5 cellular contexts compared by ENCODE assay signal in the genomic region with DNA sequence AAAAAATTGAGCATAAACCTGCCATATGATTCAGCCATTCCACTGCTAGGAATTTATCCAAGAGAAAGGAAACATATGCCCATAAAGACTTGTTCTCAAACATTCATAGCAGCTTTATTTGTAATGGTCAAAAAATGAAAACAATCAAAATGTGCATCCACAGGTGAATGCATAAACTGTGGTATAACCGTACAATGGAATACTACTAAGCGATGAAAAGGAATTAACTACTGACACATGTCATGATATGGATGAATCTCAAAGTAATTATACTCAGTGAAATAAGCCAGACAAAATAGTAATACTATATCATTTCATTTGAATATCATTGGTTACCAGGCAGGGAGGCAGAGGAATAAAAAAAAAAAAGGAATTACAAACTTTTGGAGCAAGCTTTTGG.
A peak's percentile ranks its signal among the peaks of the same experiment; 100 is the strongest.
TF ChIP-seq lines count a peak whose summit lies in the region.

No MANE protein-coding gene starts in this region.

TF ChIP-seq in SK-N-SH treated with all-trans-retinoic acid at 6 μM for 48 hours, 23 proteins besides CTCF, POLR2A, EP300 and RAD21:
- no peak for TF ChIP-seq CSDC2 (CRISPR knock-in tag; IDR thresholded peaks at IDR 0.05)
- TF ChIP-seq ZNF8 (CRISPR knock-in tag; IDR thresholded peaks at IDR 0.05): peak; percentile 87
- no peak for TF ChIP-seq OSR1 (CRISPR knock-in tag; IDR thresholded peaks at IDR 0.05)
- TF ChIP-seq ZNF70 (CRISPR knock-in tag; IDR thresholded peaks at IDR 0.05): no peak
- TF ChIP-seq, protein P1, sequence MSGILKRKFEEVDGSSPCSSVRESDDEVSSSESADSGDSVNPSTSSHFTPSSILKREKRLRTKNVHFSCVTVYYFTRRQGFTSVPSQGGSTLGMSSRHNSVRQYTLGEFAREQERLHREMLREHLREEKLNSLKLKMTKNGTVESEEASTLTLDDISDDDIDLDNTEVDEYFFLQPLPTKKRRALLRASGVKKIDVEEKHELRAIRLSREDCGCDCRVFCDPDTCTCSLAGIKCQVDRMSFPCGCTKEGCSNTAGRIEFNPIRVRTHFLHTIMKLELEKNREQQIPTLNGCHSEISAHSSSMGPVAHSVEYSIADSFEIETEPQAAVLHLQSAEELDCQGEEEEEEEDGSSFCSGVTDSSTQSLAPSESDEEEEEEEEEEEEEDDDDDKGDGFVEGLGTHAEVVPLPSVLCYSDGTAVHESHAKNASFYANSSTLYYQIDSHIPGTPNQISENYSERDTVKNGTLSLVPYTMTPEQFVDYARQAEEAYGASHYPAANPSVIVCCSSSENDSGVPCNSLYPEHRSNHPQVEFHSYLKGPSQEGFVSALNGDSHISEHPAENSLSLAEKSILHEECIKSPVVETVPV (CRISPR knock-in tag; IDR thresholded peaks at IDR 0.05): no peak

TF ChIP-seq in SK-N-SH, 30 proteins besides CTCF, POLR2A, EP300 and RAD21 (continues in another document):
- no peak for TF ChIP-seq ELF1 (IDR thresholded peaks at IDR 0.05)
- TF ChIP-seq, protein P2, sequence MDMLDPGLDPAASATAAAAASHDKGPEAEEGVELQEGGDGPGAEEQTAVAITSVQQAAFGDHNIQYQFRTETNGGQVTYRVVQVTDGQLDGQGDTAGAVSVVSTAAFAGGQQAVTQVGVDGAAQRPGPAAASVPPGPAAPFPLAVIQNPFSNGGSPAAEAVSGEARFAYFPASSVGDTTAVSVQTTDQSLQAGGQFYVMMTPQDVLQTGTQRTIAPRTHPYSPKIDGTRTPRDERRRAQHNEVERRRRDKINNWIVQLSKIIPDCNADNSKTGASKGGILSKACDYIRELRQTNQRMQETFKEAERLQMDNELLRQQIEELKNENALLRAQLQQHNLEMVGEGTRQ (IDR thresholded peaks at IDR 0.05; ENCODE audit: borderline replicate concordance, low read depth, low read length): no peak
- TF ChIP-seq RCOR1 (IDR thresholded peaks at IDR 0.05; ENCODE audit: low read length): no peak
- TF ChIP-seq, protein P3, sequence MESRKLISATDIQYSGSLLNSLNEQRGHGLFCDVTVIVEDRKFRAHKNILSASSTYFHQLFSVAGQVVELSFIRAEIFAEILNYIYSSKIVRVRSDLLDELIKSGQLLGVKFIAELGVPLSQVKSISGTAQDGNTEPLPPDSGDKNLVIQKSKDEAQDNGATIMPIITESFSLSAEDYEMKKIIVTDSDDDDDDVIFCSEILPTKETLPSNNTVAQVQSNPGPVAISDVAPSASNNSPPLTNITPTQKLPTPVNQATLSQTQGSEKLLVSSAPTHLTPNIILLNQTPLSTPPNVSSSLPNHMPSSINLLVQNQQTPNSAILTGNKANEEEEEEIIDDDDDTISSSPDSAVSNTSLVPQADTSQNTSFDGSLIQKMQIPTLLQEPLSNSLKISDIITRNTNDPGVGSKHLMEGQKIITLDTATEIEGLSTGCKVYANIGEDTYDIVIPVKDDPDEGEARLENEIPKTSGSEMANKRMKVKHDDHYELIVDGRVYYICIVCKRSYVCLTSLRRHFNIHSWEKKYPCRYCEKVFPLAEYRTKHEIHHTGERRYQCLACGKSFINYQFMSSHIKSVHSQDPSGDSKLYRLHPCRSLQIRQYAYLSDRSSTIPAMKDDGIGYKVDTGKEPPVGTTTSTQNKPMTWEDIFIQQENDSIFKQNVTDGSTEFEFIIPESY (IDR thresholded peaks at IDR 0.05; ENCODE audit: borderline replicate concordance, low read depth): no peak

TF ChIP-seq in GM12891, 5 proteins besides CTCF, POLR2A, EP300 and RAD21:
- TF ChIP-seq POU2F2 (IDR thresholded peaks at IDR 0.05; ENCODE audit: low read depth, low read length) (no peak), TAF1 (IDR thresholded peaks at IDR 0.05; ENCODE audit: low read depth, low read length) (no peak)

TF ChIP-seq in HEK293, 187 proteins besides CTCF, POLR2A, EP300 and RAD21:
- peak; percentile 81; the same call in 1 of the 2 replicates for TF ChIP-seq ZNF146 (tag by site-specific recombination; IDR thresholded peaks at IDR 0.05)
- TF ChIP-seq ZNF292 (tag by site-specific recombination; IDR thresholded peaks at IDR 0.05; ENCODE audit: borderline replicate concordance, low read depth): no peak
TF ChIP-seq in HEK293: peak in this region for 1.

TF ChIP-seq in K562, 482 proteins besides CTCF, POLR2A, EP300 and RAD21:
- TF ChIP-seq NEUROD1 (IDR thresholded peaks at IDR 0.05; ENCODE audit: borderline replicate concordance, low read depth, low read length, partially characterized antibody): no peak
- TF ChIP-seq, protein P4, sequence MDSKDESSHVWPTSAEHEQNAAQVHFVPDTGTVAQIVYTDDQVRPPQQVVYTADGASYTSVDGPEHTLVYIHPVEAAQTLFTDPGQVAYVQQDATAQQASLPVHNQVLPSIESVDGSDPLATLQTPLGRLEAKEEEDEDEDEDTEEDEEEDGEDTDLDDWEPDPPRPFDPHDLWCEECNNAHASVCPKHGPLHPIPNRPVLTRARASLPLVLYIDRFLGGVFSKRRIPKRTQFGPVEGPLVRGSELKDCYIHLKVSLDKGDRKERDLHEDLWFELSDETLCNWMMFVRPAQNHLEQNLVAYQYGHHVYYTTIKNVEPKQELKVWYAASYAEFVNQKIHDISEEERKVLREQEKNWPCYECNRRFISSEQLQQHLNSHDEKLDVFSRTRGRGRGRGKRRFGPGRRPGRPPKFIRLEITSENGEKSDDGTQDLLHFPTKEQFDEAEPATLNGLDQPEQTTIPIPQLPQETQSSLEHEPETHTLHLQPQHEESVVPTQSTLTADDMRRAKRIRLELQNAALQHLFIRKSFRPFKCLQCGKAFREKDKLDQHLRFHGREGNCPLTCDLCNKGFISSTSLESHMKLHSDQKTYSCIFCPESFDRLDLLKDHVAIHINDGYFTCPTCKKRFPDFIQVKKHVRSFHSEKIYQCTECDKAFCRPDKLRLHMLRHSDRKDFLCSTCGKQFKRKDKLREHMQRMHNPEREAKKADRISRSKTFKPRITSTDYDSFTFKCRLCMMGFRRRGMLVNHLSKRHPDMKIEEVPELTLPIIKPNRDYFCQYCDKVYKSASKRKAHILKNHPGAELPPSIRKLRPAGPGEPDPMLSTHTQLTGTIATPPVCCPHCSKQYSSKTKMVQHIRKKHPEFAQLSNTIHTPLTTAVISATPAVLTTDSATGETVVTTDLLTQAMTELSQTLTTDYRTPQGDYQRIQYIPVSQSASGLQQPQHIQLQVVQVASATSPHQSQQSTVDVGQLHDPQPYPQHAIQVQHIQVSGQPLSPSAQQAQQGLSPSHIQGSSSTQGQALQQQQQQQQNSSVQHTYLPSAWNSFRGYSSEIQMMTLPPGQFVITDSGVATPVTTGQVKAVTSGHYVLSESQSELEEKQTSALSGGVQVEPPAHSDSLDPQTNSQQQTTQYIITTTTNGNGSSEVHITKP (IDR thresholded peaks at IDR 0.05; ENCODE audit: partially characterized antibody): no peak
- TF ChIP-seq MAFK (IDR thresholded peaks at IDR 0.05; ENCODE audit: low read length): no peak
- no peak for TF ChIP-seq GTF2E2 (tag; IDR thresholded peaks at IDR 0.05)
- peak; percentile 82 for TF ChIP-seq ZNF146 (CRISPR knock-in tag; IDR thresholded peaks at IDR 0.05; ENCODE audit: unreplicated experiment)
- peak; percentile 39 for TF ChIP-seq RBM25 (IDR thresholded peaks at IDR 0.05; ENCODE audit: low read depth, low read length, severe bottlenecking)
